ENCODE assay signal across 13 cellular contexts in genomic region chr2:106096446-106097369, GRCh38.
DNase-seq lines count a peak whose midpoint lies in the region; ATAC-seq, FAIRE-seq and TF ChIP-seq lines count a peak whose summit lies in the region.
"Had no signal": no experiment of that assay in that cellular context is flagged by ENCODE, and none has a peak within 500 bp of the region (broad histone marks: within the 10 kb centered on the region; RNA-seq: fewer than 3 reads in every experiment).

No MANE protein-coding gene starts in this region.

- ATAC-seq in stimulated activated naive CD8-positive, alpha-beta T cell treated with anti-CD3 and anti-CD28 coated beads, Interleukin-15, Interleukin-2, amounts not matched to agents 100 U/mL and 50 U/mL, for 24 hours: no peak
- ATAC-seq in activated T-helper 17 cell treated with anti-CD3 and anti-CD28 coated beads, Interleukin-2, amount 50 U/mL, for 72 hours (replicated peaks): no peak

- H3K4me1 Mint-ChIP-seq in stimulated activated naive CD8-positive, alpha-beta T cell treated with anti-CD3 and anti-CD28 coated beads, Interleukin-15, Interleukin-2, amounts not matched to agents 100 ng/mL and 50 ng/mL, for 24 hours (ENCODE audit: low read depth): peaks cover 38% of the 10 kb centered on the region
- peaks cover 22% of the 10 kb centered on the region for H3K4me1 Mint-ChIP-seq in activated T-helper 17 cell treated with anti-CD3 and anti-CD28 coated beads, Interleukin-2, amount 50 U/mL, for 72 hours

- H3K4me3 ChIP-seq in mononuclear cell (ENCODE audit: low read length) (peak overlapping the region; percentile 25), tibial artery (no peak overlapping the region)
- H3K4me3 ChIP-seq: ovary had no signal

- H3K27ac ChIP-seq in tibial artery: no peak overlapping the region
- H3K27ac ChIP-seq: brain microvascular endothelial cell, ovary had no signal

- peak overlapping the region; percentile 80 for H3K27ac Mint-ChIP-seq in stimulated activated naive CD8-positive, alpha-beta T cell treated with anti-CD3 and anti-CD28 coated beads, Interleukin-15, Interleukin-2, amounts not matched to agents 100 ng/mL and 50 ng/mL, for 24 hours
- H3K27ac Mint-ChIP-seq in activated T-helper 17 cell treated with anti-CD3 and anti-CD28 coated beads, Interleukin-2, amount 50 U/mL, for 72 hours: peak overlapping the region; percentile 77

- intact Hi-C loops in tibial artery (cut with DNase I; ENCODE audit: low total_unique reads): loop anchor here (10.0 kb wide), 1 partner anchor 522 kb away; no protein-coding TSS in a partner anchor

- H3K27me3 ChIP-seq in mononuclear cell (ENCODE audit: insufficient read depth, low read length) (no peaks in the 10 kb centered on the region), tibial artery (no peaks in the 10 kb centered on the region)
- H3K27me3 ChIP-seq: brain microvascular endothelial cell, ovary had no signal

- H3K27me3 Mint-ChIP-seq in stimulated activated naive CD8-positive, alpha-beta T cell treated with anti-CD3 and anti-CD28 coated beads, Interleukin-15, Interleukin-2, amounts not matched to agents 100 ng/mL and 50 ng/mL, for 24 hours: no peaks in the 10 kb centered on the region
- H3K27me3 Mint-ChIP-seq in activated T-helper 17 cell treated with anti-CD3 and anti-CD28 coated beads, Interleukin-2, amount 50 U/mL, for 72 hours: no peaks in the 10 kb centered on the region

- H3K4me3 Mint-ChIP-seq in stimulated activated naive CD8-positive, alpha-beta T cell treated with anti-CD3 and anti-CD28 coated beads, Interleukin-15, Interleukin-2, amounts not matched to agents 100 ng/mL and 50 ng/mL, for 24 hours: peak overlapping the region; percentile 61
- peak overlapping the region; percentile 73 for H3K4me3 Mint-ChIP-seq in activated T-helper 17 cell treated with anti-CD3 and anti-CD28 coated beads, Interleukin-2, amount 50 U/mL, for 72 hours
- H3K4me3 Mint-ChIP-seq: endodermal cell had no signal

- H3K4me1 ChIP-seq in mononuclear cell (ENCODE audit: insufficient read depth, low read length) (peaks cover 35% of the 10 kb centered on the region), tibial artery (no peaks in the 10 kb centered on the region)

- H3K9me3 ChIP-seq in mononuclear cell (ENCODE audit: low read depth, low read length): no peaks in the 10 kb centered on the region
- no peaks in the 10 kb centered on the region for H3K9me3 ChIP-seq in tibial artery
- H3K9me3 ChIP-seq: ovary had no signal

- no peak for FAIRE-seq in frontal cortex (lab: Jason Lieb, UNC)

- peaks cover 0 to 58% (median 57%) of the 10 kb centered on the region in 3 donors for H3K36me3 ChIP-seq in tibial artery
- H3K36me3 ChIP-seq: brain microvascular endothelial cell, ovary had no signal

- peaks cover 58% of the 10 kb centered on the region for H3K36me3 Mint-ChIP-seq in stimulated activated naive CD8-positive, alpha-beta T cell treated with anti-CD3 and anti-CD28 coated beads, Interleukin-15, Interleukin-2, amounts not matched to agents 100 ng/mL and 50 ng/mL, for 24 hours (ENCODE audit: low read depth)
- peaks cover 73% of the 10 kb centered on the region for H3K36me3 Mint-ChIP-seq in activated T-helper 17 cell treated with anti-CD3 and anti-CD28 coated beads, Interleukin-2, amount 50 U/mL, for 72 hours (ENCODE audit: low read depth)

- no peak for TF ChIP-seq CTCF in tibial artery (IDR thresholded peaks at IDR 0.05)

- H3K9me3 Mint-ChIP-seq in stimulated activated naive CD8-positive, alpha-beta T cell treated with anti-CD3 and anti-CD28 coated beads, Interleukin-15, Interleukin-2, amounts not matched to agents 100 ng/mL and 50 ng/mL, for 24 hours: no peaks in the 10 kb centered on the region
- no peaks in the 10 kb centered on the region for H3K9me3 Mint-ChIP-seq in activated T-helper 17 cell treated with anti-CD3 and anti-CD28 coated beads, Interleukin-2, amount 50 U/mL, for 72 hours
- H3K9me3 Mint-ChIP-seq: endodermal cell had no signal

- no peak for DNase-seq in stimulated activated naive CD8-positive, alpha-beta T cell treated with anti-CD3 and anti-CD28 coated beads, Interleukin-15, Interleukin-2, amounts not matched to agents 100 U/mL and 50 U/mL, for 24 hours
- no peak for DNase-seq in NCI-H146 treated with DMSO at 0.1 percent for 48 hours (lab: John Stamatoyannopoulos, UW; ENCODE audit: unreplicated experiment)
- no peak for DNase-seq in tibial artery
- no peak for DNase-seq in frontal cortex (ENCODE audit: low spot score in 2 of 2)
- DNase-seq in OCI-M2 (lab: John Stamatoyannopoulos, UW; ENCODE audit: unreplicated experiment): no peak
- DNase-seq: brain microvascular endothelial cell, foreskin melanocyte, ovary, trophoblast cell had no signal
